Comparison of ENCODE assay signal across 1 cellular context in genomic region chr1:20786310-20787099, GRCh38.
TF ChIP-seq lines count a peak whose summit lies in the region.

No MANE protein-coding gene starts in this region.

TF ChIP-seq in K562, 482 proteins besides CTCF, POLR2A, EP300 and RAD21 (continued from another document):
- TF ChIP-seq HEY1 (CRISPR knock-in tag; IDR thresholded peaks at IDR 0.05; ENCODE audit: borderline replicate concordance) = no peak
